Comparison of ENCODE assay signal across 1 cellular context in the genomic region with DNA sequence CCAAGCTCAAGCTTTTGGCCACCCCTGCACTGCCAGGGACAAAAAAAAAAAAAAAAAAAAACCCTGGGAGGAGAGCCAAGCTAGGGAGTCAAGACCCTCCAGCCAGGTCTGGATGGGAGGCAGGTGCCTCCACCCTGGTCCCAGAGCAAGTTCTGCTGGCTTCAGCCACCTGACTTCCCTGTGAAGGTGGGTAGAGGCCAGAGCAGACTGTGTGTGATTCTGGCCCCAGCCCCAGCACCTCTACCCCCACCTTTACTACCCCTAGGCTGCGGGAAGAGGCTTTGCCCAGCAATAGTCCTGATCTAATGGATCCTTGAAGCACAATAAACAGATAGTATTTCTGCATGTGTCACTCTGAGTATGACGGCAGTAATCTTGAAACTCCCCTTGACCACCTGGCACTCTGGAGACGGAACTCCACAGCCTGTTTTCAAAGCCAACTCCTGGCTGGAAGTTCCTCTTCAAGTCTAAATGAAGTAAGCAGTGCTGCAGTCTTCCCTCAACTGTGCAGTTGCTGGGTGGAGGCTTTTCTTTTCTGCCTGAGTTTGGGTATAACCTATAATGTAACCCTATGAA.
TF ChIP-seq lines count a peak whose summit lies in the region.

No MANE protein-coding gene starts in this region.

TF ChIP-seq in K562, 482 proteins besides CTCF, POLR2A, EP300 and RAD21 (continued from another document and continues in another):
- TF ChIP-seq, protein P1, sequence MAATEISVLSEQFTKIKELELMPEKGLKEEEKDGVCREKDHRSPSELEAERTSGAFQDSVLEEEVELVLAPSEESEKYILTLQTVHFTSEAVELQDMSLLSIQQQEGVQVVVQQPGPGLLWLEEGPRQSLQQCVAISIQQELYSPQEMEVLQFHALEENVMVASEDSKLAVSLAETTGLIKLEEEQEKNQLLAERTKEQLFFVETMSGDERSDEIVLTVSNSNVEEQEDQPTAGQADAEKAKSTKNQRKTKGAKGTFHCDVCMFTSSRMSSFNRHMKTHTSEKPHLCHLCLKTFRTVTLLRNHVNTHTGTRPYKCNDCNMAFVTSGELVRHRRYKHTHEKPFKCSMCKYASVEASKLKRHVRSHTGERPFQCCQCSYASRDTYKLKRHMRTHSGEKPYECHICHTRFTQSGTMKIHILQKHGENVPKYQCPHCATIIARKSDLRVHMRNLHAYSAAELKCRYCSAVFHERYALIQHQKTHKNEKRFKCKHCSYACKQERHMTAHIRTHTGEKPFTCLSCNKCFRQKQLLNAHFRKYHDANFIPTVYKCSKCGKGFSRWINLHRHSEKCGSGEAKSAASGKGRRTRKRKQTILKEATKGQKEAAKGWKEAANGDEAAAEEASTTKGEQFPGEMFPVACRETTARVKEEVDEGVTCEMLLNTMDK (IDR thresholded peaks at IDR 0.05; ENCODE audit: borderline replicate concordance, insufficient read depth, low read depth, low read length, poor library complexity, severe bottlenecking): no peak
- TF ChIP-seq, protein P2, sequence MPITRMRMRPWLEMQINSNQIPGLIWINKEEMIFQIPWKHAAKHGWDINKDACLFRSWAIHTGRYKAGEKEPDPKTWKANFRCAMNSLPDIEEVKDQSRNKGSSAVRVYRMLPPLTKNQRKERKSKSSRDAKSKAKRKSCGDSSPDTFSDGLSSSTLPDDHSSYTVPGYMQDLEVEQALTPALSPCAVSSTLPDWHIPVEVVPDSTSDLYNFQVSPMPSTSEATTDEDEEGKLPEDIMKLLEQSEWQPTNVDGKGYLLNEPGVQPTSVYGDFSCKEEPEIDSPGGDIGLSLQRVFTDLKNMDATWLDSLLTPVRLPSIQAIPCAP (CRISPR knock-in tag; IDR thresholded peaks at IDR 0.05; ENCODE audit: borderline replicate concordance): no peak
- TF ChIP-seq SMC3 (conservative IDR thresholded peaks at IDR 0.05; ENCODE audit: insufficient read depth, low read depth, low read length): no peak
- TF ChIP-seq, protein P3, sequence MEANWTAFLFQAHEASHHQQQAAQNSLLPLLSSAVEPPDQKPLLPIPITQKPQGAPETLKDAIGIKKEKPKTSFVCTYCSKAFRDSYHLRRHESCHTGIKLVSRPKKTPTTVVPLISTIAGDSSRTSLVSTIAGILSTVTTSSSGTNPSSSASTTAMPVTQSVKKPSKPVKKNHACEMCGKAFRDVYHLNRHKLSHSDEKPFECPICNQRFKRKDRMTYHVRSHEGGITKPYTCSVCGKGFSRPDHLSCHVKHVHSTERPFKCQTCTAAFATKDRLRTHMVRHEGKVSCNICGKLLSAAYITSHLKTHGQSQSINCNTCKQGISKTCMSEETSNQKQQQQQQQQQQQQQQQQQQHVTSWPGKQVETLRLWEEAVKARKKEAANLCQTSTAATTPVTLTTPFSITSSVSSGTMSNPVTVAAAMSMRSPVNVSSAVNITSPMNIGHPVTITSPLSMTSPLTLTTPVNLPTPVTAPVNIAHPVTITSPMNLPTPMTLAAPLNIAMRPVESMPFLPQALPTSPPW (CRISPR knock-in tag; IDR thresholded peaks at IDR 0.05): peak; percentile 38; the same call in 1 of the 2 replicates
- no peak for TF ChIP-seq KDM4B (IDR thresholded peaks at IDR 0.05; ENCODE audit: borderline replicate concordance in 2 of 2, low read depth in 1 of 2)
- TF ChIP-seq ZNF174 (CRISPR knock-in tag; IDR thresholded peaks at IDR 0.05): no peak
- TF ChIP-seq, protein P4, sequence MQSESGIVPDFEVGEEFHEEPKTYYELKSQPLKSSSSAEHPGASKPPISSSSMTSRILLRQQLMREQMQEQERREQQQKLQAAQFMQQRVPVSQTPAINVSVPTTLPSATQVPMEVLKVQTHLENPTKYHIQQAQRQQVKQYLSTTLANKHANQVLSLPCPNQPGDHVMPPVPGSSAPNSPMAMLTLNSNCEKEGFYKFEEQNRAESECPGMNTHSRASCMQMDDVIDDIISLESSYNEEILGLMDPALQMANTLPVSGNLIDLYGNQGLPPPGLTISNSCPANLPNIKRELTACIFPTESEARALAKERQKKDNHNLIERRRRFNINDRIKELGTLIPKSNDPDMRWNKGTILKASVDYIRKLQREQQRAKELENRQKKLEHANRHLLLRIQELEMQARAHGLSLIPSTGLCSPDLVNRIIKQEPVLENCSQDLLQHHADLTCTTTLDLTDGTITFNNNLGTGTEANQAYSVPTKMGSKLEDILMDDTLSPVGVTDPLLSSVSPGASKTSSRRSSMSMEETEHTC (IDR thresholded peaks at IDR 0.05): no peak
- TF ChIP-seq MAFG (tag; conservative IDR thresholded peaks at IDR 0.05): 0 out of 2 replicates have a peak, but pooled peaks have one; percentile 26
- no peak for TF ChIP-seq FOXJ3 (CRISPR knock-in tag; IDR thresholded peaks at IDR 0.05)
- no peak for TF ChIP-seq NFE2L1 (tag; IDR thresholded peaks at IDR 0.05; ENCODE audit: borderline replicate concordance, low read depth)
- TF ChIP-seq PTTG1 (tag; IDR thresholded peaks at IDR 0.05; ENCODE audit: low read depth): no peak
- TF ChIP-seq, protein P5, sequence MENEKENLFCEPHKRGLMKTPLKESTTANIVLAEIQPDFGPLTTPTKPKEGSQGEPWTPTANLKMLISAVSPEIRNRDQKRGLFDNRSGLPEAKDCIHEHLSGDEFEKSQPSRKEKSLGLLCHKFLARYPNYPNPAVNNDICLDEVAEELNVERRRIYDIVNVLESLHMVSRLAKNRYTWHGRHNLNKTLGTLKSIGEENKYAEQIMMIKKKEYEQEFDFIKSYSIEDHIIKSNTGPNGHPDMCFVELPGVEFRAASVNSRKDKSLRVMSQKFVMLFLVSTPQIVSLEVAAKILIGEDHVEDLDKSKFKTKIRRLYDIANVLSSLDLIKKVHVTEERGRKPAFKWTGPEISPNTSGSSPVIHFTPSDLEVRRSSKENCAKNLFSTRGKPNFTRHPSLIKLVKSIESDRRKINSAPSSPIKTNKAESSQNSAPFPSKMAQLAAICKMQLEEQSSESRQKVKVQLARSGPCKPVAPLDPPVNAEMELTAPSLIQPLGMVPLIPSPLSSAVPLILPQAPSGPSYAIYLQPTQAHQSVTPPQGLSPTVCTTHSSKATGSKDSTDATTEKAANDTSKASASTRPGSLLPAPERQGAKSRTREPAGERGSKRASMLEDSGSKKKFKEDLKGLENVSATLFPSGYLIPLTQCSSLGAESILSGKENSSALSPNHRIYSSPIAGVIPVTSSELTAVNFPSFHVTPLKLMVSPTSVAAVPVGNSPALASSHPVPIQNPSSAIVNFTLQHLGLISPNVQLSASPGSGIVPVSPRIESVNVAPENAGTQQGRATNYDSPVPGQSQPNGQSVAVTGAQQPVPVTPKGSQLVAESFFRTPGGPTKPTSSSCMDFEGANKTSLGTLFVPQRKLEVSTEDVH (IDR thresholded peaks at IDR 0.05; ENCODE audit: low read depth, partially characterized antibody): no peak
- TF ChIP-seq, protein P6, sequence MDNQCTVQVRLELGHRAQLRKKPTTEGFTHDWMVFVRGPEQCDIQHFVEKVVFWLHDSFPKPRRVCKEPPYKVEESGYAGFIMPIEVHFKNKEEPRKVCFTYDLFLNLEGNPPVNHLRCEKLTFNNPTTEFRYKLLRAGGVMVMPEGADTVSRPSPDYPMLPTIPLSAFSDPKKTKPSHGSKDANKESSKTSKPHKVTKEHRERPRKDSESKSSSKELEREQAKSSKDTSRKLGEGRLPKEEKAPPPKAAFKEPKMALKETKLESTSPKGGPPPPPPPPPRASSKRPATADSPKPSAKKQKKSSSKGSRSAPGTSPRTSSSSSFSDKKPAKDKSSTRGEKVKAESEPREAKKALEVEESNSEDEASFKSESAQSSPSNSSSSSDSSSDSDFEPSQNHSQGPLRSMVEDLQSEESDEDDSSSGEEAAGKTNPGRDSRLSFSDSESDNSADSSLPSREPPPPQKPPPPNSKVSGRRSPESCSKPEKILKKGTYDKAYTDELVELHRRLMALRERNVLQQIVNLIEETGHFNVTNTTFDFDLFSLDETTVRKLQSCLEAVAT (IDR thresholded peaks at IDR 0.05): no peak
- TF ChIP-seq ZNF668 (CRISPR knock-in tag; IDR thresholded peaks at IDR 0.05): 0 out of 2 replicates have a peak, but pooled peaks have one; percentile 43
- TF ChIP-seq, protein P7, sequence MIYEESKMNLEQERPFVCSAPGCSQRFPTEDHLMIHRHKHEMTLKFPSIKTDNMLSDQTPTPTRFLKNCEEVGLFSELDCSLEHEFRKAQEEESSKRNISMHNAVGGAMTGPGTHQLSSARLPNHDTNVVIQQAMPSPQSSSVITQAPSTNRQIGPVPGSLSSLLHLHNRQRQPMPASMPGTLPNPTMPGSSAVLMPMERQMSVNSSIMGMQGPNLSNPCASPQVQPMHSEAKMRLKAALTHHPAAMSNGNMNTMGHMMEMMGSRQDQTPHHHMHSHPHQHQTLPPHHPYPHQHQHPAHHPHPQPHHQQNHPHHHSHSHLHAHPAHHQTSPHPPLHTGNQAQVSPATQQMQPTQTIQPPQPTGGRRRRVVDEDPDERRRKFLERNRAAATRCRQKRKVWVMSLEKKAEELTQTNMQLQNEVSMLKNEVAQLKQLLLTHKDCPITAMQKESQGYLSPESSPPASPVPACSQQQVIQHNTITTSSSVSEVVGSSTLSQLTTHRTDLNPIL (CRISPR knock-in tag; IDR thresholded peaks at IDR 0.05): no peak
- no peak for TF ChIP-seq PRPF4 (IDR thresholded peaks at IDR 0.05; ENCODE audit: insufficient read depth, low read depth, low read length, poor library complexity, severe bottlenecking)
- no peak for TF ChIP-seq ZNF589 (CRISPR knock-in tag; IDR thresholded peaks at IDR 0.05; ENCODE audit: low read depth)
- peak; percentile 75 for TF ChIP-seq CBFA2T3 (IDR thresholded peaks at IDR 0.05)
- TF ChIP-seq MXI1 (IDR thresholded peaks at IDR 0.05; ENCODE audit: low read depth, low read length): no peak
- TF ChIP-seq, protein P8, sequence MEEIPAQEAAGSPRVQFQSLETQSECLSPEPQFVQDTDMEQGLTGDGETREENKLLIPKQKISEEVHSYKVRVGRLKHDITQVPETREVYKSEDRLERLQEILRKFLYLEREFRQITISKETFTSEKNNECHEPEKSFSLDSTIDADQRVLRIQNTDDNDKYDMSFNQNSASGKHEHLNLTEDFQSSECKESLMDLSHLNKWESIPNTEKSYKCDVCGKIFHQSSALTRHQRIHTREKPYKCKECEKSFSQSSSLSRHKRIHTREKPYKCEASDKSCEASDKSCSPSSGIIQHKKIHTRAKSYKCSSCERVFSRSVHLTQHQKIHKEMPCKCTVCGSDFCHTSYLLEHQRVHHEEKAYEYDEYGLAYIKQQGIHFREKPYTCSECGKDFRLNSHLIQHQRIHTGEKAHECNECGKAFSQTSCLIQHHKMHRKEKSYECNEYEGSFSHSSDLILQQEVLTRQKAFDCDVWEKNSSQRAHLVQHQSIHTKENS (CRISPR knock-in tag; IDR thresholded peaks at IDR 0.05): no peak
- no peak for TF ChIP-seq ZNF282 (CRISPR knock-in tag; IDR thresholded peaks at IDR 0.05)
- TF ChIP-seq, protein P9, sequence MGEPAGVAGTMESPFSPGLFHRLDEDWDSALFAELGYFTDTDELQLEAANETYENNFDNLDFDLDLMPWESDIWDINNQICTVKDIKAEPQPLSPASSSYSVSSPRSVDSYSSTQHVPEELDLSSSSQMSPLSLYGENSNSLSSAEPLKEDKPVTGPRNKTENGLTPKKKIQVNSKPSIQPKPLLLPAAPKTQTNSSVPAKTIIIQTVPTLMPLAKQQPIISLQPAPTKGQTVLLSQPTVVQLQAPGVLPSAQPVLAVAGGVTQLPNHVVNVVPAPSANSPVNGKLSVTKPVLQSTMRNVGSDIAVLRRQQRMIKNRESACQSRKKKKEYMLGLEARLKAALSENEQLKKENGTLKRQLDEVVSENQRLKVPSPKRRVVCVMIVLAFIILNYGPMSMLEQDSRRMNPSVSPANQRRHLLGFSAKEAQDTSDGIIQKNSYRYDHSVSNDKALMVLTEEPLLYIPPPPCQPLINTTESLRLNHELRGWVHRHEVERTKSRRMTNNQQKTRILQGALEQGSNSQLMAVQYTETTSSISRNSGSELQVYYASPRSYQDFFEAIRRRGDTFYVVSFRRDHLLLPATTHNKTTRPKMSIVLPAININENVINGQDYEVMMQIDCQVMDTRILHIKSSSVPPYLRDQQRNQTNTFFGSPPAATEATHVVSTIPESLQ (CRISPR knock-in tag; IDR thresholded peaks at IDR 0.05): no peak
- no peak for TF ChIP-seq OTX1 (CRISPR knock-in tag; IDR thresholded peaks at IDR 0.05)
- TF ChIP-seq SNRNP70 (optimal IDR thresholded peaks at IDR 0.05; ENCODE audit: low read depth, low read length): peak; percentile 39
- TF ChIP-seq SMAD4 (CRISPR knock-in tag; conservative IDR thresholded peaks at IDR 0.05): no peak
- TF ChIP-seq, protein P10, sequence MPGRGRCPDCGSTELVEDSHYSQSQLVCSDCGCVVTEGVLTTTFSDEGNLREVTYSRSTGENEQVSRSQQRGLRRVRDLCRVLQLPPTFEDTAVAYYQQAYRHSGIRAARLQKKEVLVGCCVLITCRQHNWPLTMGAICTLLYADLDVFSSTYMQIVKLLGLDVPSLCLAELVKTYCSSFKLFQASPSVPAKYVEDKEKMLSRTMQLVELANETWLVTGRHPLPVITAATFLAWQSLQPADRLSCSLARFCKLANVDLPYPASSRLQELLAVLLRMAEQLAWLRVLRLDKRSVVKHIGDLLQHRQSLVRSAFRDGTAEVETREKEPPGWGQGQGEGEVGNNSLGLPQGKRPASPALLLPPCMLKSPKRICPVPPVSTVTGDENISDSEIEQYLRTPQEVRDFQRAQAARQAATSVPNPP (IDR thresholded peaks at IDR 0.05; ENCODE audit: borderline replicate concordance, insufficient read depth, insufficient read length): no peak
- TF ChIP-seq YY1 (IDR thresholded peaks at IDR 0.05; ENCODE audit: borderline replicate concordance in 1 of 3, control insufficient read depth in 1 of 3, extremely low read depth in 1 of 3, insufficient read depth in 3 of 3, insufficient read length in 1 of 3, insufficient replicate concordance in 2 of 3, low read depth in 1 of 3, low read length in 2 of 3): no peak
- TF ChIP-seq, protein P11, sequence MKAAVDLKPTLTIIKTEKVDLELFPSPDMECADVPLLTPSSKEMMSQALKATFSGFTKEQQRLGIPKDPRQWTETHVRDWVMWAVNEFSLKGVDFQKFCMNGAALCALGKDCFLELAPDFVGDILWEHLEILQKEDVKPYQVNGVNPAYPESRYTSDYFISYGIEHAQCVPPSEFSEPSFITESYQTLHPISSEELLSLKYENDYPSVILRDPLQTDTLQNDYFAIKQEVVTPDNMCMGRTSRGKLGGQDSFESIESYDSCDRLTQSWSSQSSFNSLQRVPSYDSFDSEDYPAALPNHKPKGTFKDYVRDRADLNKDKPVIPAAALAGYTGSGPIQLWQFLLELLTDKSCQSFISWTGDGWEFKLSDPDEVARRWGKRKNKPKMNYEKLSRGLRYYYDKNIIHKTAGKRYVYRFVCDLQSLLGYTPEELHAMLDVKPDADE (conservative IDR thresholded peaks at IDR 0.05; ENCODE audit: control insufficient read depth, low read depth, low read length): no peak
- no peak for TF ChIP-seq KAT7 (CRISPR knock-in tag; IDR thresholded peaks at IDR 0.05; ENCODE audit: borderline replicate concordance)
- no peak for TF ChIP-seq ESRRB (CRISPR knock-in tag; IDR thresholded peaks at IDR 0.05; ENCODE audit: borderline replicate concordance)
- TF ChIP-seq, protein P12, sequence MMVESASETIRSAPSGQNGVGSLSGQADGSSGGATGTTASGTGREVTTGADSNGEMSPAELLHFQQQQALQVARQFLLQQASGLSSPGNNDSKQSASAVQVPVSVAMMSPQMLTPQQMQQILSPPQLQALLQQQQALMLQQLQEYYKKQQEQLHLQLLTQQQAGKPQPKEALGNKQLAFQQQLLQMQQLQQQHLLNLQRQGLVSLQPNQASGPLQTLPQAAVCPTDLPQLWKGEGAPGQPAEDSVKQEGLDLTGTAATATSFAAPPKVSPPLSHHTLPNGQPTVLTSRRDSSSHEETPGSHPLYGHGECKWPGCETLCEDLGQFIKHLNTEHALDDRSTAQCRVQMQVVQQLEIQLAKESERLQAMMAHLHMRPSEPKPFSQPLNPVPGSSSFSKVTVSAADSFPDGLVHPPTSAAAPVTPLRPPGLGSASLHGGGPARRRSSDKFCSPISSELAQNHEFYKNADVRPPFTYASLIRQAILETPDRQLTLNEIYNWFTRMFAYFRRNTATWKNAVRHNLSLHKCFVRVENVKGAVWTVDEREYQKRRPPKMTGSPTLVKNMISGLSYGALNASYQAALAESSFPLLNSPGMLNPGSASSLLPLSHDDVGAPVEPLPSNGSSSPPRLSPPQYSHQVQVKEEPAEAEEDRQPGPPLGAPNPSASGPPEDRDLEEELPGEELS (CRISPR knock-in tag; IDR thresholded peaks at IDR 0.05; ENCODE audit: borderline replicate concordance): no peak; the same call in 1 of the 2 replicates
